In the genomic region with DNA sequence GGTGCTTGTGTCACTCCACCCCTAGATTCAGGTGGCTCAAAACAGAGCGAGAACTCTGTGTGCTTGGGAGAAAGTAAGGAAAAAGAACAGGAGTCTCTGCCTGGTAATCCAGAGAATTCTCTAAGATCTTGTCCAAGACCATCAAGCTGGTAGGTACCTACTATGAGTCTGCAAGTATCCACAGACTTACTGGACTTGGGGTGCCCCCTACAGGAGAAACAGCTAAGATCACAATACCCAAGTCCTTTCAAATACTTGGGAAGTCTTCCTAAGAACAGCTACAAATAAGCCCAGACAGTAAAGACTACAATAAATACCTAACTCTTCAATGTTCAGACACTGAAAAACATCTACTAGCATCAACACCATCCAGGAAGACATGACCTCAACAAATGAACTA, we compare ENCODE assay signal across 16 cellular contexts.
A peak's percentile ranks its signal among the peaks of the same experiment; 100 is the strongest.
DNase-seq lines count a peak whose midpoint lies in the region; ATAC-seq and TF ChIP-seq lines count a peak whose summit lies in the region.
"Had no signal": no experiment of that assay in that cellular context is flagged by ENCODE, and none has a peak within 500 bp of the region (broad histone marks: within the 10 kb centered on the region; RNA-seq: fewer than 3 reads in every experiment).

No MANE protein-coding gene starts in this region.

- H3K4me3 Mint-ChIP-seq in GM23338 (no peak overlapping the region), endothelial cell (ENCODE audit: unreplicated experiment) (no peak overlapping the region)

- no peaks in the 10 kb centered on the region for H3F3A ChIP-seq in GM23338 (replicated peaks; ENCODE audit: low read depth)

- H3K4me3 ChIP-seq in GM23338 (no peak overlapping the region), left ventricle myocardium inferior (no peak overlapping the region)
- H3K4me3 ChIP-seq: right atrium auricular region, upper lobe of left lung had no signal

- H3K27me3 ChIP-seq in GM23338 (ENCODE audit: insufficient read depth) (no peaks in the 10 kb centered on the region), left ventricle myocardium inferior (ENCODE audit: low read depth) (no peaks in the 10 kb centered on the region)
- H3K27me3 ChIP-seq: right atrium auricular region, upper lobe of left lung had no signal

- no peak overlapping the region for H3K27ac ChIP-seq in C4-2B
- H3K27ac ChIP-seq in GM23338 (ENCODE audit: low read depth), result no peak overlapping the region
- no peak overlapping the region for H3K27ac ChIP-seq in left ventricle myocardium inferior (replicated peaks)
- H3K27ac ChIP-seq: right atrium auricular region, upper lobe of left lung had no signal

- H3K79me2 ChIP-seq in GM23338 (replicated peaks; ENCODE audit: insufficient read depth), result no peaks in the 10 kb centered on the region

- no peaks in the 10 kb centered on the region for H3K4me1 Mint-ChIP-seq in GM23338
- no peaks in the 10 kb centered on the region for H3K4me1 Mint-ChIP-seq in endothelial cell (ENCODE audit: unreplicated experiment)

- H3K36me3 ChIP-seq in GM23338 (ENCODE audit: insufficient read depth) (peaks cover 5% of the 10 kb centered on the region; the same call in 1 of the 2 replicates), left ventricle myocardium inferior (no peaks in the 10 kb centered on the region)
- H3K36me3 ChIP-seq: right atrium auricular region, upper lobe of left lung had no signal

- H4K20me1 ChIP-seq in GM23338 (replicated peaks; ENCODE audit: insufficient read depth), result no peaks in the 10 kb centered on the region

- peaks cover 26% of the 10 kb centered on the region; the same call in 1 of the 2 replicates for H3K9me2 ChIP-seq in GM23338 (ENCODE audit: insufficient read depth)

- peak; percentile 84 for ATAC-seq in GM23338
- no peak for ATAC-seq in stimulated activated naive CD8-positive, alpha-beta T cell treated with anti-CD3 and anti-CD28 coated beads, Interleukin-15, Interleukin-2, amounts not matched to agents 100 U/mL and 50 U/mL, for 24 hours
- ATAC-seq: esophagus mucosa had no signal

- no peaks in the 10 kb centered on the region for H3K4me1 ChIP-seq in GM23338 (ENCODE audit: insufficient read depth)
- no peaks in the 10 kb centered on the region for H3K4me1 ChIP-seq in left ventricle myocardium inferior
- H3K4me1 ChIP-seq: right atrium auricular region, upper lobe of left lung had no signal

- no peak overlapping the region for H2AFZ ChIP-seq in GM23338

- H3K4me2 ChIP-seq in GM23338, result no peak overlapping the region

- intact Hi-C loops in left ventricle myocardium inferior (cut with micrococcal nuclease), result no loop called here

- no peak overlapping the region for H3K27ac Mint-ChIP-seq in GM23338
- H3K27ac Mint-ChIP-seq in endothelial cell (ENCODE audit: unreplicated experiment), result no peak overlapping the region

- TF ChIP-seq CTCF in C4-2B (conservative IDR thresholded peaks at IDR 0.05) (peak; percentile 24), GM23338 (conservative IDR thresholded peaks at IDR 0.05; ENCODE audit: low read depth in 2 of 2) (peak; percentile 85), endothelial cell (IDR thresholded peaks at IDR 0.05; ENCODE audit: unreplicated experiment) (peak; percentile 34), left ventricle myocardium inferior (IDR thresholded peaks at IDR 0.05; ENCODE audit: borderline replicate concordance) (no peak)

- H3K36me3 Mint-ChIP-seq in GM23338 (ENCODE audit: low read depth) (peaks cover 48% of the 10 kb centered on the region), endothelial cell (ENCODE audit: low read depth, unreplicated experiment) (peaks cover 4% of the 10 kb centered on the region)

- peak; percentile 89 for DNase-seq in GM23338 (ENCODE audit: low spot score)
- DNase-seq in NCI-H460 (ENCODE audit: extremely low read depth, low read depth), result peak; percentile 2
- no peak for DNase-seq in endothelial cell (ENCODE audit: low spot score)
- no peak for DNase-seq in T-helper 9 cell
- DNase-seq in stimulated activated naive CD8-positive, alpha-beta T cell treated with anti-CD3 and anti-CD28 coated beads, Interleukin-15, Interleukin-2, amounts not matched to agents 100 U/mL and 50 U/mL, for 24 hours, result no peak
- DNase-seq in activated CD8-positive, alpha-beta memory T cell treated with anti-CD3 and anti-CD28 coated beads for 24 hours, result no peak
- DNase-seq in left ventricle myocardium inferior, result no peak
- DNase-seq: activated CD4-positive, alpha-beta T cell treated with anti-CD3 and anti-CD28 coated beads for 1 hour; activated T-cell treated with anti-CD3 and anti-CD28 coated beads, Interleukin-2, amount 50 U/mL, for 1 hour; GOT3; hypothalamus; NCI-H2171; upper lobe of left lung had no signal

- peaks cover 1% of the 10 kb centered on the region for H3K27me3 Mint-ChIP-seq in GM23338 (ENCODE audit: insufficient read depth, low read depth, poor library complexity)
- no peaks in the 10 kb centered on the region for H3K27me3 Mint-ChIP-seq in endothelial cell (ENCODE audit: unreplicated experiment)

- H3K9me3 Mint-ChIP-seq in GM23338 (peaks cover 49% of the 10 kb centered on the region), endothelial cell (ENCODE audit: unreplicated experiment) (no peaks in the 10 kb centered on the region)

- peaks cover 52% of the 10 kb centered on the region for H3K9me3 ChIP-seq in left ventricle myocardium inferior (replicated peaks)

TF ChIP-seq in GM23338, 12 proteins besides CTCF, POLR2A, EP300 and RAD21:
- TF ChIP-seq, protein P1, sequence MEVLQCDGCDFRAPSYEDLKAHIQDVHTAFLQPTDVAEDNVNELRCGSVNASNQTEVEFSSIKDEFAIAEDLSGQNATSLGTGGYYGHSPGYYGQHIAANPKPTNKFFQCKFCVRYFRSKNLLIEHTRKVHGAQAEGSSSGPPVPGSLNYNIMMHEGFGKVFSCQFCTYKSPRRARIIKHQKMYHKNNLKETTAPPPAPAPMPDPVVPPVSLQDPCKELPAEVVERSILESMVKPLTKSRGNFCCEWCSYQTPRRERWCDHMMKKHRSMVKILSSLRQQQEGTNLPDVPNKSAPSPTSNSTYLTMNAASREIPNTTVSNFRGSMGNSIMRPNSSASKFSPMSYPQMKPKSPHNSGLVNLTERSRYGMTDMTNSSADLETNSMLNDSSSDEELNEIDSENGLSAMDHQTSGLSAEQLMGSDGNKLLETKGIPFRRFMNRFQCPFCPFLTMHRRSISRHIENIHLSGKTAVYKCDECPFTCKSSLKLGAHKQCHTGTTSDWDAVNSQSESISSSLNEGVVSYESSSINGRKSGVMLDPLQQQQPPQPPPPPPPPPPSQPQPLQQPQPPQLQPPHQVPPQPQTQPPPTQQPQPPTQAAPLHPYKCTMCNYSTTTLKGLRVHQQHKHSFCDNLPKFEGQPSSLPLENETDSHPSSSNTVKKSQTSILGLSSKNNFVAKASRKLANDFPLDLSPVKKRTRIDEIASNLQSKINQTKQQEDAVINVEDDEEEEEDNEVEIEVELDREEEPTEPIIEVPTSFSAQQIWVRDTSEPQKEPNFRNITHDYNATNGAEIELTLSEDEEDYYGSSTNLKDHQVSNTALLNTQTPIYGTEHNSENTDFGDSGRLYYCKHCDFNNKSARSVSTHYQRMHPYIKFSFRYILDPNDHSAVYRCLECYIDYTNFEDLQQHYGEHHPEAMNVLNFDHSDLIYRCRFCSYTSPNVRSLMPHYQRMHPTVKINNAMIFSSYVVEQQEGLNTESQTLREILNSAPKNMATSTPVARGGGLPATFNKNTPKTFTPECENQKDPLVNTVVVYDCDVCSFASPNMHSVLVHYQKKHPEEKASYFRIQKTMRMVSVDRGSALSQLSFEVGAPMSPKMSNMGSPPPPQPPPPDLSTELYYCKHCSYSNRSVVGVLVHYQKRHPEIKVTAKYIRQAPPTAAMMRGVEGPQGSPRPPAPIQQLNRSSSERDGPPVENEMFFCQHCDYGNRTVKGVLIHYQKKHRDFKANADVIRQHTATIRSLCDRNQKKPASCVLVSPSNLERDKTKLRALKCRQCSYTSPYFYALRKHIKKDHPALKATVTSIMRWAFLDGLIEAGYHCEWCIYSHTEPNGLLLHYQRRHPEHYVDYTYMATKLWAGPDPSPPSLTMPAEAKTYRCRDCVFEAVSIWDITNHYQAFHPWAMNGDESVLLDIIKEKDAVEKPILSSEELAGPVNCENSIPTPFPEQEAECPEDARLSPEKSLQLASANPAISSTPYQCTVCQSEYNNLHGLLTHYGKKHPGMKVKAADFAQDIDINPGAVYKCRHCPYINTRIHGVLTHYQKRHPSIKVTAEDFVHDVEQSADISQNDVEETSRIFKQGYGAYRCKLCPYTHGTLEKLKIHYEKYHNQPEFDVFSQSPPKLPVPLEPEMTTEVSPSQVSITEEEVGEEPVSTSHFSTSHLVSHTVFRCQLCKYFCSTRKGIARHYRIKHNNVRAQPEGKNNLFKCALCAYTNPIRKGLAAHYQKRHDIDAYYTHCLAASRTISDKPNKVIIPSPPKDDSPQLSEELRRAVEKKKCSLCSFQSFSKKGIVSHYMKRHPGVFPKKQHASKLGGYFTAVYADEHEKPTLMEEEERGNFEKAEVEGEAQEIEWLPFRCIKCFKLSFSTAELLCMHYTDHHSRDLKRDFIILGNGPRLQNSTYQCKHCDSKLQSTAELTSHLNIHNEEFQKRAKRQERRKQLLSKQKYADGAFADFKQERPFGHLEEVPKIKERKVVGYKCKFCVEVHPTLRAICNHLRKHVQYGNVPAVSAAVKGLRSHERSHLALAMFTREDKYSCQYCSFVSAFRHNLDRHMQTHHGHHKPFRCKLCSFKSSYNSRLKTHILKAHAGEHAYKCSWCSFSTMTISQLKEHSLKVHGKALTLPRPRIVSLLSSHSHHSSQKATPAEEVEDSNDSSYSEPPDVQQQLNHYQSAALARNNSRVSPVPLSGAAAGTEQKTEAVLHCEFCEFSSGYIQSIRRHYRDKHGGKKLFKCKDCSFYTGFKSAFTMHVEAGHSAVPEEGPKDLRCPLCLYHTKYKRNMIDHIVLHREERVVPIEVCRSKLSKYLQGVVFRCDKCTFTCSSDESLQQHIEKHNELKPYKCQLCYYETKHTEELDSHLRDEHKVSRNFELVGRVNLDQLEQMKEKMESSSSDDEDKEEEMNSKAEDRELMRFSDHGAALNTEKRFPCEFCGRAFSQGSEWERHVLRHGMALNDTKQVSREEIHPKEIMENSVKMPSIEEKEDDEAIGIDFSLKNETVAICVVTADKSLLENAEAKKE (CRISPR knock-in tag; IDR thresholded peaks at IDR 0.05), result 0 out of 2 replicates have a peak, but pooled peaks have one; percentile 33
- TF ChIP-seq EZH2phosphoT487 (IDR thresholded peaks at IDR 0.05; ENCODE audit: unreplicated experiment), result no peak

Comparison
In these comparisons a context has a peak if more than half of its experiments do, and no peak if none do; other contexts are left out.
1. DNase-seq: peak in GM23338 (single experiment) and NCI-H460 (single experiment); none in endothelial cell (single experiment), T-helper 9 cell (single experiment), stimulated activated naive CD8-positive, alpha-beta T cell treated with anti-CD3 and anti-CD28 coated beads, Interleukin-15, Interleukin-2, amounts not matched to agents 100 U/mL and 50 U/mL, for 24 hours (single experiment), activated CD8-positive, alpha-beta memory T cell treated with anti-CD3 and anti-CD28 coated beads for 24 hours (single experiment) and left ventricle myocardium inferior (single experiment).